ENCODE assay signal across 32 cellular contexts in genomic region chr11:79155237-79155636, GRCh38.
"Had no signal": no experiment of that assay in that cellular context is flagged by ENCODE, and none has a peak within 500 bp of the region (broad histone marks: within the 10 kb centered on the region; RNA-seq: fewer than 3 reads in every experiment).

No MANE protein-coding gene starts in this region.

- H3K9me3 ChIP-seq: adrenal gland, body of pancreas had no signal

- H3K27ac ChIP-seq: adrenal gland, body of pancreas, brain microvascular endothelial cell, cardiac muscle cell, VCaP had no signal

- H3K36me3 ChIP-seq: adrenal gland, brain microvascular endothelial cell, cardiac muscle cell had no signal

- H3K4me3 ChIP-seq: adrenal gland, body of pancreas, cardiac muscle cell had no signal

- ATAC-seq: activated CD8-positive, alpha-beta T cell treated with anti-CD3 and anti-CD28 coated beads for 36 hours; activated naive CD4-positive, alpha-beta T cell treated with anti-CD3 and anti-CD28 coated beads, Interleukin-2, amount 50 U/mL, for 72 hours; activated T-cell treated with anti-CD3 and anti-CD28 coated beads, Interleukin-2, amount 50 U/mL, for 4 hours; activated T-cell treated with anti-CD3 and anti-CD28 coated beads, Interleukin-2, amount 50 U/mL, for 72 hours; activated T-helper 17 cell treated with anti-CD3 and anti-CD28 coated beads, Interleukin-2, amount 50 U/mL, for 72 hours; body of pancreas had no signal

- DNase-seq: activated B cell treated with CpG ODN at 0.5 μM for 24 hours; activated CD4-positive, alpha-beta memory T cell treated with anti-CD3 and anti-CD28 coated beads for 36 hours; activated CD4-positive, alpha-beta T cell treated with anti-CD3 and anti-CD28 coated beads for 4 hours; activated CD4-positive, alpha-beta T cell treated with anti-CD3 and anti-CD28 coated beads, Interleukin-2, amount 10 ng/mL, durations not matched to agents 24 days and 14 days; activated CD4-positive, alpha-beta T cell treated with anti-CD3 and anti-CD28 coated beads, Interleukin-2, amount 50 U/mL, for 1 hour; activated CD4-positive, alpha-beta T cell treated with anti-CD3 and anti-CD28 coated beads, Interleukin-2, amount 50 U/mL, for 4 hours; activated CD4-positive, CD25-positive, alpha-beta regulatory T cell treated with anti-CD3 and anti-CD28 coated beads, Interleukin-2, amount 50 U/mL, for 72 hours; activated CD8-positive, alpha-beta memory T cell treated with anti-CD3 and anti-CD28 coated beads, Interleukin-2, amount 50 U/mL, for 4 hours; activated CD8-positive, alpha-beta T cell treated with anti-CD3 and anti-CD28 coated beads for 36 hours; activated effector memory CD4-positive, alpha-beta T cell treated with anti-CD3 and anti-CD28 coated beads, Interleukin-2, amount 50 U/mL, for 16 hours; activated gamma-delta T cell treated with Interleukin-2 at 50 U/mL for 16 hours; activated naive CD4-positive, alpha-beta T cell; activated naive CD4-positive, alpha-beta T cell treated with anti-CD3 and anti-CD28 coated beads for 36 hours; activated naive CD4-positive, alpha-beta T cell treated with anti-CD3 and anti-CD28 coated beads, Interleukin-2, amount 50 U/mL, for 16 hours; activated naive CD8-positive, alpha-beta T cell treated with anti-CD3 and anti-CD28 coated beads for 36 hours; activated T-cell treated with anti-CD3 and anti-CD28 coated beads for 4 hours; activated T-cell treated with anti-CD3 and anti-CD28 coated beads, Interleukin-2, amount 50 U/mL, for 1 hour; activated T-cell treated with anti-CD3 and anti-CD28 coated beads, Interleukin-2, amount 50 U/mL, for 4 hours; activated T-cell treated with anti-CD3 and anti-CD28 coated beads, Interleukin-2, amount 50 U/mL, for 72 hours; adrenal gland; amniotic stem cell; aorta; body of pancreas; brain microvascular endothelial cell; caudate nucleus; T-helper 1 cell; T-helper 2 cell; T-helper 9 cell had no signal

- H3K27me3 ChIP-seq: adrenal gland, body of pancreas, brain microvascular endothelial cell, cardiac muscle cell had no signal

- H3K4me1 ChIP-seq: adrenal gland, body of pancreas had no signal
